ENCODE assay signal across 19 cellular contexts in the genomic region with DNA sequence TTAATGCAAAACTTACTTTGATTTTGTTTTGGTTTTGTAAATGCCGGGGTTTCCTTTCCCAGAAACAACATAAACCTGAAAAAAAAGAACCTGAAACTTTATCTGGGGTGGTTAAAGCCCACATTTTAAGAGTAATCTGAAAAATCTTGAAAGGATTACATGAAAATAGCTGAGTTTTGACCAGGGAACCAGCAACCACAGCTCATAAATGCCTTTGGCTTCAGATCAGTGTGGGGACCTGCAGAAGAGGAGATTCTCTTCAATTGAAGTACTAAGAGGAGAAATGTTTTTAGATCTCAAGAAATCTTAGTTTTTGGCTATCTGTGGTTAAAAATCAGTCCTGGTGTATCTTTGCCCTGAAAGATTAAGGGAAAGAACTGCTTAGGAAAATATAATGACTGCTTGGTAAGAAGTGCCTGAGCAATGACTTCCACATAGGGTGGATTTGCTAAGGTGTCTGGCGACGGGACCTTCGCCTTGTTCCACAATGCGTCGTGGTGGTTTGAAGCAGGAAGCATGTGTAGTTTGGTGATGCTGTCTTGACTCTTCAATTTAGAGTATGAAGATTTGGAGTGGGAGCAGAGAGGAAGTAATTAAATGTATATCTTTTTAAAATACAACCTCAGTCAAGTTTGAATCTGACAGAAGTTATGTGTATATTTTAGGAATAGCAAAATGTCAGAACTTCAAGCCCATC.
"Had no signal": no experiment of that assay in that cellular context is flagged by ENCODE, and none has a peak within 500 bp of the region (broad histone marks: within the 10 kb centered on the region; RNA-seq: fewer than 3 reads in every experiment).

No MANE protein-coding gene starts in this region.

- H3K4me1 Mint-ChIP-seq: endodermal cell; naive B cell; stimulated activated naive B cell treated with anti-CD40 and anti-IgM and Interleukin-4, amounts not matched to agents 10 μg/mL and 1 μg/mL and 100 μg/mL, for 72 hours had no signal

- H3K27ac ChIP-seq: lower lobe of right lung, neutrophil, suprapubic skin had no signal

- H3K36me3 Mint-ChIP-seq: type B pancreatic cell had no signal

- H3K9me3 ChIP-seq: lower lobe of right lung, neutrophil, suprapubic skin had no signal

- H3K36me3 ChIP-seq: lower lobe of right lung, neutrophil, suprapubic skin had no signal

- ATAC-seq: lower lobe of right lung; stimulated activated naive B cell treated with anti-CD40 and anti-IgM and Interleukin-4, amounts not matched to agents 10 μg/mL and 1 μg/mL and 100 μg/mL, for 72 hours had no signal

- H3K27me3 ChIP-seq: neutrophil, suprapubic skin had no signal

- H3K27me3 Mint-ChIP-seq: naive B cell; stimulated activated naive B cell treated with anti-CD40 and anti-IgM and Interleukin-4, amounts not matched to agents 10 μg/mL and 1 μg/mL and 100 μg/mL, for 72 hours; type B pancreatic cell had no signal

- H3K4me1 ChIP-seq: lower lobe of right lung had no signal

- H3K27ac Mint-ChIP-seq: endodermal cell; immature natural killer cell; stimulated activated naive B cell treated with anti-CD40 and anti-IgM and Interleukin-4, amounts not matched to agents 10 μg/mL and 1 μg/mL and 100 μg/mL, for 72 hours; type B pancreatic cell had no signal

- DNase-seq: activated CD4-positive, alpha-beta T cell treated with anti-CD3 and anti-CD28 coated beads for 1 hour; activated CD8-positive, alpha-beta memory T cell treated with anti-CD3 and anti-CD28 coated beads for 24 hours; activated T-cell treated with anti-CD3 and anti-CD28 coated beads for 4 hours; amygdala; dermis blood vessel endothelial cell; erythroblast; immature natural killer cell; lower lobe of right lung; midbrain; naive B cell; posterior cingulate gyrus; SIG-M5; stimulated activated CD4-positive, alpha-beta T cell treated with anti-CD3 and anti-CD28 coated beads, Interleukin-2, amount 100 ng/mL, for 24 hours; stimulated activated naive B cell treated with anti-CD40 and anti-IgM and Interleukin-4, amounts not matched to agents 10 μg/mL and 1 μg/mL and 100 μg/mL, for 72 hours; T-helper 9 cell had no signal

- H3K4me3 Mint-ChIP-seq: endodermal cell; immature natural killer cell; naive B cell; stimulated activated naive B cell treated with anti-CD40 and anti-IgM and Interleukin-4, amounts not matched to agents 10 μg/mL and 1 μg/mL and 100 μg/mL, for 72 hours; type B pancreatic cell had no signal

- H3K9me3 Mint-ChIP-seq: immature natural killer cell, type B pancreatic cell had no signal

- H3K4me3 ChIP-seq: lower lobe of right lung, suprapubic skin had no signal
